ENCODE assay signal across 8 cellular contexts in the genomic region with DNA sequence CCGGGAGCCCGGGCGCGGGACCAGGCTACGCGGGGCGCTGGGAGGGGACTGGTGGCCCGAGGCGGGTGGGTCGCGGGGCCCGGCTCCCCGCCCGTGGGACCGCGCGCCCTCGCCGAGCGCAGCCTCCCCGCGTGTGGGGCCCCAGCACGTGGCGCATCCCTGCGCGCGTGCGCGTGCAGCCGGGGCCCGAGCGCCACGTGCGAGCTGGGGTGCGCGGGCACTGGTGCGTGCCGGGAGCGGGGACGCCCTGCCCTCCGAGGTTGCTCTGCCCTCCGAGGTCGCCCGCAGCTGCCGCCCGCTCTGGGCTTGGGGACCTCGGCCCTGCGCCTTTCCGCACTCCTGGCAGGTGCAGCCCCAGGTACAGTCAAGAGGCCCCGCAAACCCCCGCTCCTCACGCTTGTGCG. TPM values are rescaled to one million over a fixed set of nuclear protein-coding genes. Genes with fewer than 3 reads are reported as not detected.
DNase-seq lines count a peak whose midpoint lies in the region; ATAC-seq, FAIRE-seq and TF ChIP-seq lines count a peak whose summit lies in the region.

No MANE protein-coding gene starts in this region.

- SMC1A ChIA-PET in GM12878 (lab: Charles Lee; ENCODE audit: uncharacterized antibody, unreplicated experiment), result interaction anchor here (0.6 to 15.4 kb wide), 7 partner anchors 18 to 96 kb away, joined by 3 to 210 read pairs (median 131); no protein-coding TSS in a partner anchor

- TF ChIP-seq POLR2A in GM12878 (IDR thresholded peaks at IDR 0.05; ENCODE audit: low read depth, low read length), result 0 out of 2 replicates have a peak, but pooled peaks have one; percentile 12

- in situ Hi-C loops in GM12878 (cut with MboI), result no loop called here

- peak overlapping the region; percentile 66 for H2AFZ ChIP-seq in GM12878 (ENCODE audit: control insufficient read depth, low read depth, low read length)

- FAIRE-seq in GM12878 (lab: Jason Lieb, UNC) (no peak), kidney (lab: Jason Lieb, UNC) (no peak)

- no peak for TF ChIP-seq CTCF in DOHH2 (IDR thresholded peaks at IDR 0.05; ENCODE audit: low read depth, low read length, poor library complexity, severe bottlenecking)
- no peak for TF ChIP-seq CTCF in GM12878 (IDR thresholded peaks at IDR 0.05 in 2 of 3, conservative IDR thresholded peaks at IDR 0.05 in 1 of 3; ENCODE audit: control insufficient read depth in 2 of 3, extremely low read depth in 1 of 3, insufficient read depth in 1 of 3, low read depth in 3 of 3, low read length in 3 of 3)
- TF ChIP-seq CTCF in kidney (IDR thresholded peaks at IDR 0.05; ENCODE audit: borderline replicate concordance, extremely low read depth, insufficient read depth), result no peak

- peak; percentile 37 to 48 for DNase-seq in SJCRH30
- DNase-seq in GM12878 (ENCODE audit: low read depth, low spot score), result no peak
- peak; percentile 79 for DNase-seq in kidney
- DNase-seq in stimulated activated CD4-positive, alpha-beta T cell treated with anti-CD3 and anti-CD28 coated beads, Interleukin-4, amount 100 ng/mL, for 24 hours, result peak; percentile 66
- DNase-seq in cortex of kidney (lab: John Stamatoyannopoulos, UW), result no peak

- no peak for TF ChIP-seq EP300 in GM12878 (IDR thresholded peaks at IDR 0.05; ENCODE audit: borderline replicate concordance in 1 of 2, control insufficient read depth in 1 of 2, low read depth in 2 of 2, low read length in 2 of 2)

- H3K4me3 ChIP-seq in DOHH2 (ENCODE audit: low read length) (peak overlapping the region; percentile 70), SJCRH30 (peak overlapping the region; percentile 64), GM12878 (peak overlapping the region; percentile 43), kidney (ENCODE audit: low read length in 2 of 2) (peak overlapping the region; percentile 56 to 60)

- ATAC-seq in GM19467 (IDR thresholded peaks at IDR 0.05; ENCODE audit: unreplicated experiment), result peak; percentile 17
- ATAC-seq in HG03565 (IDR thresholded peaks at IDR 0.05; ENCODE audit: unreplicated experiment), result peak; percentile 22
- ATAC-seq in GM12878, result peak; percentile 27

- peaks cover 44% of the 10 kb centered on the region for H3K79me2 ChIP-seq in DOHH2 (ENCODE audit: control insufficient read depth, low read length)
- H3K79me2 ChIP-seq in GM12878 (ENCODE audit: control insufficient read depth, insufficient read depth, low read length), result peaks cover 49% of the 10 kb centered on the region

- H3K27ac ChIP-seq in DOHH2 (ENCODE audit: low read depth, low read length), result peak overlapping the region; percentile 82
- no peak overlapping the region for H3K27ac ChIP-seq in SJCRH30
- peak overlapping the region; percentile 61 for H3K27ac ChIP-seq in GM12878 (ENCODE audit: control insufficient read depth, insufficient read depth)
- peak overlapping the region in 1 of 2 donors; percentile 51 for H3K27ac ChIP-seq in kidney (ENCODE audit: low read depth in 2 of 2, low read length in 2 of 2)

- intact Hi-C loops in GM12878 (cut with micrococcal nuclease; ENCODE audit: unreplicated experiment), result loop anchor here (2.0 to 5.0 kb wide), 5 partner anchors 45 to 241 kb away; a partner anchor contains a TSS
- intact Hi-C loops in kidney (cut with DNase I), result loop anchor here (5.0 kb wide), 1 partner anchor 91 kb away; no protein-coding TSS in a partner anchor

- H3K4me1 ChIP-seq in DOHH2 (ENCODE audit: control insufficient read depth, low read length), result peaks cover 54% of the 10 kb centered on the region
- peaks cover 14% of the 10 kb centered on the region for H3K4me1 ChIP-seq in SJCRH30
- peaks cover 29% of the 10 kb centered on the region for H3K4me1 ChIP-seq in GM12878 (ENCODE audit: control insufficient read depth, insufficient read depth, low read length)
- peaks cover 8 to 22% of the 10 kb centered on the region in 2 donors for H3K4me1 ChIP-seq in kidney (ENCODE audit: control insufficient read depth in 1 of 2, insufficient read depth in 1 of 2, low read depth in 1 of 2, low read length in 2 of 2)

- TF ChIP-seq RAD21 in GM12878 (IDR thresholded peaks at IDR 0.05; ENCODE audit: insufficient read depth, low read depth, low read length), result no peak

- H3K9ac ChIP-seq in GM12878 (ENCODE audit: control insufficient read depth, insufficient read depth, low read length) (peak overlapping the region; percentile 73), kidney (ENCODE audit: low read length in 2 of 2) (no peak overlapping the region)

- H3K9me2 ChIP-seq in DOHH2 (replicated peaks; ENCODE audit: control insufficient read depth, low read length), result no peaks in the 10 kb centered on the region

- H3K36me3 ChIP-seq in DOHH2 (ENCODE audit: control insufficient read depth, low read length) (peaks cover 43% of the 10 kb centered on the region), SJCRH30 (no peaks in the 10 kb centered on the region), GM12878 (ENCODE audit: control insufficient read depth in 2 of 2, insufficient read depth in 2 of 2, low read length in 1 of 2) (peaks cover 4 to 14% of the 10 kb centered on the region in 2 experiments; a peak in 2 of 4 replicates), kidney (ENCODE audit: control insufficient read depth in 1 of 2, insufficient read depth in 2 of 2, low read length in 2 of 2) (no peaks in the 10 kb centered on the region)

- peaks cover 17% of the 10 kb centered on the region; the same call in 1 of the 2 replicates for H4K20me1 ChIP-seq in DOHH2 (ENCODE audit: control insufficient read depth, insufficient read depth, low read depth, low read length)
- H4K20me1 ChIP-seq in GM12878 (ENCODE audit: control insufficient read depth, insufficient read depth), result no peaks in the 10 kb centered on the region

- H3K9me3 ChIP-seq in DOHH2 (ENCODE audit: control insufficient read depth, insufficient read depth, low read length) (no peaks in the 10 kb centered on the region), SJCRH30 (replicated peaks) (no peaks in the 10 kb centered on the region), GM12878 (replicated peaks; ENCODE audit: control insufficient read depth, insufficient read depth, low read length) (no peaks in the 10 kb centered on the region), kidney (ENCODE audit: control insufficient read depth in 1 of 2, low read length in 2 of 2) (no peaks in the 10 kb centered on the region)

- no TSS peak for BruUV-seq in GM12878 (replicated peaks; lab: Mats Ljungman, UMichigan)

- peaks cover 24% of the 10 kb centered on the region for H3F3A ChIP-seq in DOHH2 (ENCODE audit: control insufficient read depth, insufficient read depth)

- RAD21 ChIA-PET in GM12878 (lab: Charles Lee; ENCODE audit: unreplicated experiment), result interaction anchor here (0.5 to 10.0 kb wide), 19 partner anchors 10 to 357 kb away, joined by 3 to 236 read pairs (median 4); a partner anchor contains a TSS

- no peaks in the 10 kb centered on the region for H3K27me3 ChIP-seq in DOHH2 (ENCODE audit: control insufficient read depth, low read length)
- no peaks in the 10 kb centered on the region for H3K27me3 ChIP-seq in SJCRH30
- no peaks in the 10 kb centered on the region for H3K27me3 ChIP-seq in GM12878 (replicated peaks in 1 of 2; ENCODE audit: control insufficient read depth in 2 of 2, insufficient read depth in 2 of 2, low read length in 1 of 2)

- CTCF ChIA-PET in GM12878 (lab: Yijun Ruan, JAX), result interaction anchor here (0.6 to 19.0 kb wide), 22 partner anchors 10 to 578 kb away, joined by 3 to 242 read pairs (median 4); no protein-coding TSS in a partner anchor

- 2% methylated on average over 52 of the region's 53 CpGs for WGBS in GM12878 (ENCODE audit: insufficient coverage, insufficient replicate concordance, low lambda C conversion rate, missing lambda C conversion rate)

- H3K4me2 ChIP-seq in DOHH2 (ENCODE audit: low read length) (peak overlapping the region; percentile 95), GM12878 (ENCODE audit: control insufficient read depth, insufficient read depth) (peak overlapping the region; percentile 73)

- POLR2A ChIA-PET in GM12878 (lab: Charles Lee), result interaction anchor here (0.8 to 9.2 kb wide), 7 partner anchors 19 to 94 kb away, joined by 3 to 140 read pairs (median 18); no protein-coding TSS in a partner anchor

TF ChIP-seq in GM12878, 131 proteins besides CTCF, POLR2A, EP300 and RAD21 (continues in another document):
- TF ChIP-seq BHLHE40 (IDR thresholded peaks at IDR 0.05; ENCODE audit: borderline replicate concordance in 1 of 2, low read depth in 2 of 2, low read length in 1 of 2) (peak; percentile 96 to 99), EZH2 (IDR thresholded peaks at IDR 0.05; ENCODE audit: borderline replicate concordance, control insufficient read depth, low read depth, low read length) (no peak), ZNF207 (IDR thresholded peaks at IDR 0.05; ENCODE audit: borderline replicate concordance) (no peak)
- TF ChIP-seq, protein P1, sequence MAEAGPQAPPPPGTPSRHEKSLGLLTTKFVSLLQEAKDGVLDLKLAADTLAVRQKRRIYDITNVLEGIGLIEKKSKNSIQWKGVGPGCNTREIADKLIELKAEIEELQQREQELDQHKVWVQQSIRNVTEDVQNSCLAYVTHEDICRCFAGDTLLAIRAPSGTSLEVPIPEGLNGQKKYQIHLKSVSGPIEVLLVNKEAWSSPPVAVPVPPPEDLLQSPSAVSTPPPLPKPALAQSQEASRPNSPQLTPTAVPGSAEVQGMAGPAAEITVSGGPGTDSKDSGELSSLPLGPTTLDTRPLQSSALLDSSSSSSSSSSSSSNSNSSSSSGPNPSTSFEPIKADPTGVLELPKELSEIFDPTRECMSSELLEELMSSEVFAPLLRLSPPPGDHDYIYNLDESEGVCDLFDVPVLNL (IDR thresholded peaks at IDR 0.05; ENCODE audit: low read depth, low read length), result no peak

RNA-seq across cellular contexts. Expression of a gene that starts 0.4 kb away (rescaled TPM):
- total RNA-seq in SJCRH30 (2014; rRNA removed; shearing (Covaris generic)), result 8.9 TPM in 2 replicates
- total RNA-seq in GM12878 (2013; cell fraction: nucleolus; rRNA removed), result 423 and 447 TPM in 2 replicates
- total RNA-seq in GM12878 (2014; rRNA removed), result 48.4 and 48.8 TPM in 2 replicates
- total RNA-seq in GM12878 (2014; rRNA removed; fragmentation: Illumina TruSeq; extraction: Trizol), result 35.7 and 41.3 TPM in 2 replicates
- total RNA-seq in GM12878 (2021), result 71.3 and 79.6 TPM in 2 replicates
- 18.5 TPM for polyA plus RNA-seq in GM12878 (2011; ENCODE audit: low read depth)
- polyA plus RNA-seq in GM12878 (2011; rRNA removed), result 37.2 and 39.7 TPM in 2 replicates
- polyA plus RNA-seq in GM12878 (2011; cell fraction: cytosol; rRNA removed), result 37.8 and 40.4 TPM in 2 replicates
- 123 and 167 TPM in 2 replicates for polyA plus RNA-seq in GM12878 (2011; cell fraction: nucleus; rRNA removed)
- polyA plus RNA-seq in GM12878 (2012), result 34.9 and 39.6 TPM in 2 replicates
- 20.2 and 31.3 TPM in 2 replicates for polyA plus RNA-seq in GM12878 (2014; fragmentation: Illumina TruSeq; extraction: Trizol)
- 1 to 10 TPM; 4.0 to 7.0 TPM for polyA plus RNA-seq in GM12878 (2014; fragmentation: Nextera tagmentation; extraction: Ambion mirVana)
- polyA plus RNA-seq in GM12878 (2014; rRNA removed), result 53.5 and 66.2 TPM in 2 replicates
- 10 to 100 TPM; 28.9 to 33.4 TPM for polyA plus RNA-seq in GM12878 (2016; fragmentation: Nextera tagmentation; extraction: Ambion mirVana)
- polyA minus RNA-seq in GM12878 (2011; rRNA and poly(A)+ RNA removed), result 69.8 and 107 TPM in 2 replicates
- 26.6 and 28.2 TPM in 2 replicates for polyA minus RNA-seq in GM12878 (2011; cell fraction: cytosol; rRNA and poly(A)+ RNA removed)
- polyA minus RNA-seq in GM12878 (2011; cell fraction: nucleus; rRNA and poly(A)+ RNA removed), result 97.0 and 159 TPM in 2 replicates
- total RNA-seq in kidney, result 32.8 TPM
- polyA plus RNA-seq in kidney (ENCODE audit: insufficient read depth, low read depth, low replicate concordance), result 6.6 TPM

Comparison
In these comparisons a context has a peak if more than half of its experiments do, and no peak if none do; other contexts are left out.
1. DNase-seq: peak in SJCRH30 (2 of 2), kidney (single experiment) and stimulated activated CD4-positive, alpha-beta T cell treated with anti-CD3 and anti-CD28 coated beads, Interleukin-4, amount 100 ng/mL, for 24 hours (single experiment); none in GM12878 (single experiment) and cortex of kidney (single experiment).
2. Peak in every context shown above with its lines, with median percentiles within 50 percentile points of each other: H3K4me3 ChIP-seq and ATAC-seq.